Comparison of ENCODE assay signal across 22 cellular contexts in genomic region chr2:11241804-11242203, GRCh38.
A peak's percentile ranks its signal among the peaks of the same experiment; 100 is the strongest.
DNase-seq lines count a peak whose midpoint lies in the region; ATAC-seq, FAIRE-seq and TF ChIP-seq lines count a peak whose summit lies in the region.
"Had no signal": no experiment of that assay in that cellular context is flagged by ENCODE, and none has a peak within 500 bp of the region (broad histone marks: within the 10 kb centered on the region; RNA-seq: fewer than 3 reads in every experiment).

No MANE protein-coding gene starts in this region.

- no peaks in the 10 kb centered on the region for H3K27me3 Mint-ChIP-seq in activated CD8-positive, alpha-beta T cell treated with anti-CD3 and anti-CD28 coated beads, Interleukin-2, amount 10 ng/mL, durations not matched to agents 7 days and 5 days (ENCODE audit: low read depth)
- H3K27me3 Mint-ChIP-seq: CD4-positive, alpha-beta memory T cell; CD4-positive, CD25-positive, alpha-beta regulatory T cell; CD8-positive, alpha-beta memory T cell had no signal

- POLR2A ChIA-PET in activated CD8-positive, alpha-beta T cell treated with anti-CD3 and anti-CD28 coated beads, Interleukin-2, amount 10 ng/mL, durations not matched to agents 7 days and 5 days (lab: Charles Lee): no interaction called here

- no peaks in the 10 kb centered on the region for H3K9me3 Mint-ChIP-seq in activated CD8-positive, alpha-beta T cell treated with anti-CD3 and anti-CD28 coated beads, Interleukin-2, amount 10 ng/mL, durations not matched to agents 7 days and 5 days (ENCODE audit: insufficient read depth)
- H3K9me3 Mint-ChIP-seq: CD14-positive monocyte; CD4-positive, alpha-beta memory T cell; CD8-positive, alpha-beta memory T cell had no signal

- H3K4me1 Mint-ChIP-seq in activated CD8-positive, alpha-beta T cell treated with anti-CD3 and anti-CD28 coated beads, Interleukin-2, amount 10 ng/mL, durations not matched to agents 7 days and 5 days (ENCODE audit: low read depth): no peaks in the 10 kb centered on the region

- peak; percentile 57 for ATAC-seq in mucosa of descending colon
- no peak for ATAC-seq in GM19397 (IDR thresholded peaks at IDR 0.05; ENCODE audit: unreplicated experiment)
- no peak for ATAC-seq in activated CD8-positive, alpha-beta T cell treated with anti-CD3 and anti-CD28 coated beads, Interleukin-2, amount 10 ng/mL, durations not matched to agents 7 days and 5 days

- no peaks in the 10 kb centered on the region for H3K4me1 ChIP-seq in mucosa of descending colon (ENCODE audit: low read depth)

- CTCF ChIA-PET in activated CD8-positive, alpha-beta T cell treated with anti-CD3 and anti-CD28 coated beads, Interleukin-2, amount 10 ng/mL, durations not matched to agents 7 days and 5 days (lab: Charles Lee): no interaction called here

- no peaks in the 10 kb centered on the region for H3K9me3 ChIP-seq in mucosa of descending colon
- H3K9me3 ChIP-seq: BE2C, BLaER1 had no signal

- intact Hi-C loops in mucosa of descending colon (cut with DNase I, micrococcal nuclease): no loop called here

- no peak overlapping the region for H3K4me3 Mint-ChIP-seq in activated CD8-positive, alpha-beta T cell treated with anti-CD3 and anti-CD28 coated beads, Interleukin-2, amount 10 ng/mL, durations not matched to agents 7 days and 5 days
- H3K4me3 Mint-ChIP-seq: CD14-positive monocyte; CD4-positive, alpha-beta memory T cell; CD4-positive, CD25-positive, alpha-beta regulatory T cell; CD8-positive, alpha-beta memory T cell had no signal

- H3K36me3 ChIP-seq in mucosa of descending colon (ENCODE audit: low read depth): no peaks in the 10 kb centered on the region
- H3K36me3 ChIP-seq: BE2C had no signal

- H3K36me3 Mint-ChIP-seq in activated CD8-positive, alpha-beta T cell treated with anti-CD3 and anti-CD28 coated beads, Interleukin-2, amount 10 ng/mL, durations not matched to agents 7 days and 5 days (ENCODE audit: low read depth): no peaks in the 10 kb centered on the region

- FAIRE-seq in D721Med (lab: Jason Lieb, UNC): peak; percentile 21
- FAIRE-seq in GM12891 (lab: Jason Lieb, UNC): peak; percentile 31
- FAIRE-seq: A204.1, G401.6, GM12892, GM18507 had no signal

- TF ChIP-seq POLR2A in GM12891 (IDR thresholded peaks at IDR 0.05; ENCODE audit: low read depth, low read length): no peak

- no peak overlapping the region for H3K27ac Mint-ChIP-seq in activated CD8-positive, alpha-beta T cell treated with anti-CD3 and anti-CD28 coated beads, Interleukin-2, amount 10 ng/mL, durations not matched to agents 7 days and 5 days
- H3K27ac Mint-ChIP-seq: CD14-positive monocyte; CD4-positive, alpha-beta memory T cell; CD8-positive, alpha-beta memory T cell had no signal

- H3K4me3 ChIP-seq in mucosa of descending colon: no peak overlapping the region
- H3K4me3 ChIP-seq: BLaER1 had no signal

- TF ChIP-seq CTCF in D721Med (IDR thresholded peaks at IDR 0.05; ENCODE audit: insufficient read depth, missing control alignments): no peak
- no peak for TF ChIP-seq CTCF in mucosa of descending colon (IDR thresholded peaks at IDR 0.05)

- DNase-seq in D721Med (ENCODE audit: insufficient read length, low spot score) (no peak), GM12891 (ENCODE audit: insufficient read length, low spot score) (no peak), mucosa of descending colon (no peak), HCEC 1CT (no peak)
- DNase-seq in activated CD8-positive, alpha-beta T cell treated with anti-CD3 and anti-CD28 coated beads, Interleukin-2, amount 10 ng/mL, durations not matched to agents 7 days and 5 days: no peak
- DNase-seq: 8988T; ACHN; BE2C; C1 segment of cervical spinal cord; CD4-positive, alpha-beta memory T cell; CD4-positive, CD25-positive, alpha-beta regulatory T cell; CD8-positive, alpha-beta memory T cell; COR-L47; DMS79 treated with DMSO at 0.1 percent for 48 hours; GF-D8 had no signal

TF ChIP-seq in GM12891, 5 proteins besides CTCF, POLR2A, EP300 and RAD21:
- TF ChIP-seq SPI1 (IDR thresholded peaks at IDR 0.05; ENCODE audit: low read depth, low read length) (no peak), PAX5 (IDR thresholded peaks at IDR 0.05; ENCODE audit: insufficient read depth, low read length, severe bottlenecking) (no peak), POU2F2 (IDR thresholded peaks at IDR 0.05; ENCODE audit: low read depth, low read length) (no peak), TAF1 (IDR thresholded peaks at IDR 0.05; ENCODE audit: low read depth, low read length) (no peak), POLR2AphosphoS5 (IDR thresholded peaks at IDR 0.05; ENCODE audit: low read depth, low read length) (no peak)
